ENCODE assay signal across 15 cellular contexts in genomic region chr6:151063339-151063738, GRCh38.
DNase-seq lines count a peak whose midpoint lies in the region; ATAC-seq and TF ChIP-seq lines count a peak whose summit lies in the region.
"Had no signal": no experiment of that assay in that cellular context is flagged by ENCODE, and none has a peak within 500 bp of the region (broad histone marks: within the 10 kb centered on the region; RNA-seq: fewer than 3 reads in every experiment).

No MANE protein-coding gene starts in this region.

- no peaks in the 10 kb centered on the region for H3K9me3 ChIP-seq in mammary epithelial cell (replicated peaks; ENCODE audit: insufficient read depth, low read length)
- H3K9me3 ChIP-seq: BLaER1, transverse colon had no signal

- H3K27me3 Mint-ChIP-seq in activated CD4-positive, alpha-beta memory T cell treated with anti-CD3 and anti-CD28 coated beads, Interleukin-2, amount 10 ng/mL, durations not matched to agents 7 days and 5 days: no peaks in the 10 kb centered on the region
- no peaks in the 10 kb centered on the region for H3K27me3 Mint-ChIP-seq in activated CD8-positive, alpha-beta T cell treated with anti-CD3 and anti-CD28 coated beads for 36 hours
- H3K27me3 Mint-ChIP-seq: activated naive CD8-positive, alpha-beta T cell treated with anti-CD3 and anti-CD28 coated beads, Interleukin-2, amount 10 ng/mL, durations not matched to agents 7 days and 5 days; natural killer cell treated with Interleukin-12 subunit alpha and Interleukin-12 subunit beta and Interleukin-15 and Interleukin-18, amount 100 ng/mL, for 72 hours had no signal

- TF ChIP-seq EP300 in Ishikawa (IDR thresholded peaks at IDR 0.05; ENCODE audit: borderline replicate concordance): peak; percentile 78; the same call in 1 of the 2 replicates

- H2AFZ ChIP-seq in mammary epithelial cell (ENCODE audit: low read depth, low read length): no peak overlapping the region

- no peak overlapping the region for H3K27ac Mint-ChIP-seq in activated CD4-positive, alpha-beta memory T cell treated with anti-CD3 and anti-CD28 coated beads, Interleukin-2, amount 10 ng/mL, durations not matched to agents 7 days and 5 days
- H3K27ac Mint-ChIP-seq in activated CD8-positive, alpha-beta T cell treated with anti-CD3 and anti-CD28 coated beads for 36 hours: no peak overlapping the region
- H3K27ac Mint-ChIP-seq: activated naive CD8-positive, alpha-beta T cell treated with anti-CD3 and anti-CD28 coated beads, Interleukin-2, amount 10 ng/mL, durations not matched to agents 7 days and 5 days; immature natural killer cell; natural killer cell treated with Interleukin-12 subunit alpha and Interleukin-12 subunit beta and Interleukin-15 and Interleukin-18, amount 100 ng/mL, for 72 hours; T-helper 1 cell treated with Interleukin-12 subunit alpha and Interleukin-12 subunit beta and Interleukin-4 antibody, amounts not matched to agents 30 μg/mL and 1 μg/mL, for 36 hours had no signal

- H3K36me3 ChIP-seq in mammary epithelial cell (ENCODE audit: insufficient read depth, low read length): peaks cover 3% of the 10 kb centered on the region
- H3K36me3 ChIP-seq: transverse colon had no signal

- POLR2A ChIA-PET in activated CD4-positive, alpha-beta memory T cell treated with anti-CD3 and anti-CD28 coated beads, Interleukin-2, amount 10 ng/mL, durations not matched to agents 7 days and 5 days (lab: Charles Lee): no interaction called here
- POLR2A ChIA-PET in activated CD8-positive, alpha-beta T cell treated with anti-CD3 and anti-CD28 coated beads for 36 hours (lab: Charles Lee): no interaction called here

- WGBS in mammary epithelial cell (ENCODE audit: low coverage, missing lambda C conversion rate): 41% methylated on average over 3 of the region's 3 CpGs

- dilution Hi-C loops in mammary epithelial cell (cut with HindIII; ENCODE audit: low sequenced_read_pairs): no loop called here

- H3K4me3 ChIP-seq in AG09309 (ENCODE audit: control insufficient read depth, low read depth, low read length): no peak overlapping the region
- H3K4me3 ChIP-seq in mammary epithelial cell (replicated peaks in 1 of 3; ENCODE audit: insufficient read depth in 1 of 3, low read depth in 2 of 3, low read length in 3 of 3): no peak overlapping the region
- H3K4me3 ChIP-seq: BLaER1, transverse colon had no signal

- H3K27me3 ChIP-seq in mammary epithelial cell (ENCODE audit: insufficient read depth, low read length): no peaks in the 10 kb centered on the region
- H3K27me3 ChIP-seq: BLaER1, transverse colon had no signal

- H3K27ac ChIP-seq in mammary epithelial cell (ENCODE audit: insufficient read depth, low read depth, low read length): peak overlapping the region; percentile 34
- H3K27ac ChIP-seq: BLaER1, transverse colon had no signal

- BruUV-seq in mammary epithelial cell (replicated peaks; lab: Mats Ljungman, UMichigan): no TSS peak

- H3K4me2 ChIP-seq in mammary epithelial cell (ENCODE audit: insufficient read depth, low read depth, low read length): no peak overlapping the region
- H3K4me2 ChIP-seq: BLaER1 had no signal

- H3K79me2 ChIP-seq in mammary epithelial cell (ENCODE audit: insufficient read depth, low read length): no peaks in the 10 kb centered on the region

- intact Hi-C loops in mammary epithelial cell (cut with micrococcal nuclease): no loop called here
- intact Hi-C loops in activated CD8-positive, alpha-beta T cell treated with anti-CD3 and anti-CD28 coated beads for 36 hours (cut with micrococcal nuclease): no loop called here

- H3K9me3 Mint-ChIP-seq in activated CD4-positive, alpha-beta memory T cell treated with anti-CD3 and anti-CD28 coated beads, Interleukin-2, amount 10 ng/mL, durations not matched to agents 7 days and 5 days: no peaks in the 10 kb centered on the region
- no peaks in the 10 kb centered on the region for H3K9me3 Mint-ChIP-seq in activated CD8-positive, alpha-beta T cell treated with anti-CD3 and anti-CD28 coated beads for 36 hours
- H3K9me3 Mint-ChIP-seq: activated naive CD8-positive, alpha-beta T cell treated with anti-CD3 and anti-CD28 coated beads, Interleukin-2, amount 10 ng/mL, durations not matched to agents 7 days and 5 days; immature natural killer cell; natural killer cell treated with Interleukin-12 subunit alpha and Interleukin-12 subunit beta and Interleukin-15 and Interleukin-18, amount 100 ng/mL, for 72 hours; T-helper 1 cell treated with Interleukin-12 subunit alpha and Interleukin-12 subunit beta and Interleukin-4 antibody, amounts not matched to agents 30 μg/mL and 1 μg/mL, for 36 hours had no signal

- peaks cover 51% of the 10 kb centered on the region for H3K4me1 ChIP-seq in mammary epithelial cell (ENCODE audit: insufficient read depth, low read length)

- no peak for ATAC-seq in activated CD8-positive, alpha-beta T cell treated with anti-CD3 and anti-CD28 coated beads for 36 hours
- ATAC-seq in GM18520 (IDR thresholded peaks at IDR 0.05; ENCODE audit: unreplicated experiment): no peak
- ATAC-seq: natural killer cell treated with Interleukin-12 subunit alpha and Interleukin-12 subunit beta and Interleukin-15 and Interleukin-18, amount 100 ng/mL, for 72 hours had no signal

- TF ChIP-seq CTCF in AG09309 (IDR thresholded peaks at IDR 0.05; ENCODE audit: control insufficient read depth, insufficient read depth, low read depth, low read length, missing control alignments) (no peak), mammary epithelial cell (conservative IDR thresholded peaks at IDR 0.05 in 1 of 2, IDR thresholded peaks at IDR 0.05 in 1 of 2; ENCODE audit: extremely low read depth in 1 of 2, insufficient read depth in 1 of 2, low read depth in 1 of 2, low read length in 2 of 2) (no peak)
- TF ChIP-seq CTCF in activated CD8-positive, alpha-beta T cell treated with anti-CD3 and anti-CD28 coated beads for 36 hours (IDR thresholded peaks at IDR 0.05): no peak

- no peak for TF ChIP-seq RAD21 in Ishikawa (IDR thresholded peaks at IDR 0.05; ENCODE audit: low read depth)

- CTCF ChIA-PET in mammary epithelial cell (lab: Charles Lee; ENCODE audit: low non-redundant PET): no interaction called here
- CTCF ChIA-PET in activated CD4-positive, alpha-beta memory T cell treated with anti-CD3 and anti-CD28 coated beads, Interleukin-2, amount 10 ng/mL, durations not matched to agents 7 days and 5 days (lab: Charles Lee): no interaction called here
- CTCF ChIA-PET in activated CD8-positive, alpha-beta T cell treated with anti-CD3 and anti-CD28 coated beads for 36 hours (lab: Charles Lee): interaction anchor here (1.6 kb wide), 1 partner anchor 261 kb away, joined by 5 read pairs; no protein-coding TSS in a partner anchor

- no peaks in the 10 kb centered on the region for H4K20me1 ChIP-seq in mammary epithelial cell (ENCODE audit: insufficient read depth, low read length)
- H4K20me1 ChIP-seq: BLaER1 had no signal

- in situ Hi-C loops in mammary epithelial cell (cut with MboI; ENCODE audit: low sequenced_read_pairs in 2 of 2): no loop called here

- no peak overlapping the region for H3K9ac ChIP-seq in mammary epithelial cell (ENCODE audit: insufficient read depth, low read length)
- H3K9ac ChIP-seq: BLaER1 had no signal

- H3K36me3 Mint-ChIP-seq in activated CD4-positive, alpha-beta memory T cell treated with anti-CD3 and anti-CD28 coated beads, Interleukin-2, amount 10 ng/mL, durations not matched to agents 7 days and 5 days (ENCODE audit: low read depth): peaks cover 22% of the 10 kb centered on the region
- peaks cover 34% of the 10 kb centered on the region for H3K36me3 Mint-ChIP-seq in activated CD8-positive, alpha-beta T cell treated with anti-CD3 and anti-CD28 coated beads for 36 hours (ENCODE audit: low read depth)
- H3K36me3 Mint-ChIP-seq: immature natural killer cell; natural killer cell treated with Interleukin-12 subunit alpha and Interleukin-12 subunit beta and Interleukin-15 and Interleukin-18, amount 100 ng/mL, for 72 hours had no signal

- no peak overlapping the region for H3K4me3 Mint-ChIP-seq in activated CD4-positive, alpha-beta memory T cell treated with anti-CD3 and anti-CD28 coated beads, Interleukin-2, amount 10 ng/mL, durations not matched to agents 7 days and 5 days
- no peak overlapping the region for H3K4me3 Mint-ChIP-seq in activated CD8-positive, alpha-beta T cell treated with anti-CD3 and anti-CD28 coated beads for 36 hours
- H3K4me3 Mint-ChIP-seq: activated naive CD8-positive, alpha-beta T cell treated with anti-CD3 and anti-CD28 coated beads, Interleukin-2, amount 10 ng/mL, durations not matched to agents 7 days and 5 days; immature natural killer cell; natural killer cell treated with Interleukin-12 subunit alpha and Interleukin-12 subunit beta and Interleukin-15 and Interleukin-18, amount 100 ng/mL, for 72 hours; T-helper 1 cell treated with Interleukin-12 subunit alpha and Interleukin-12 subunit beta and Interleukin-4 antibody, amounts not matched to agents 30 μg/mL and 1 μg/mL, for 36 hours had no signal

- no peaks in the 10 kb centered on the region for H3K4me1 Mint-ChIP-seq in activated CD4-positive, alpha-beta memory T cell treated with anti-CD3 and anti-CD28 coated beads, Interleukin-2, amount 10 ng/mL, durations not matched to agents 7 days and 5 days
- no peaks in the 10 kb centered on the region for H3K4me1 Mint-ChIP-seq in activated CD8-positive, alpha-beta T cell treated with anti-CD3 and anti-CD28 coated beads for 36 hours (ENCODE audit: low read depth)
- H3K4me1 Mint-ChIP-seq: activated naive CD8-positive, alpha-beta T cell treated with anti-CD3 and anti-CD28 coated beads, Interleukin-2, amount 10 ng/mL, durations not matched to agents 7 days and 5 days; immature natural killer cell had no signal

- peak; percentile 43 for DNase-seq in AG09309 (ENCODE audit: low read depth)
- DNase-seq in mammary epithelial cell: peak; percentile 65
- DNase-seq in kidney tubule cell (ENCODE audit: low spot score): peak; percentile 63
- DNase-seq in iPS-NIHi7 (ENCODE audit: extremely low spot score): no peak
- DNase-seq in activated CD4-positive, alpha-beta memory T cell treated with anti-CD3 and anti-CD28 coated beads, Interleukin-2, amount 10 ng/mL, durations not matched to agents 7 days and 5 days: no peak
- no peak for DNase-seq in activated CD8-positive, alpha-beta T cell treated with anti-CD3 and anti-CD28 coated beads for 36 hours
- DNase-seq: activated naive CD8-positive, alpha-beta T cell treated with anti-CD3 and anti-CD28 coated beads, Interleukin-2, amount 10 ng/mL, durations not matched to agents 7 days and 5 days; immature natural killer cell; NCI-H1436 treated with DMSO at 0.1 percent for 48 hours; transverse colon had no signal

TF ChIP-seq in Ishikawa, 13 proteins besides CTCF, POLR2A, EP300 and RAD21 (continues in another document):
- peak; percentile 59; the same call in 1 of the 2 replicates for TF ChIP-seq FOXM1 (IDR thresholded peaks at IDR 0.05; ENCODE audit: borderline replicate concordance, low read depth)
- peak; percentile 27; the same call in 1 of the 2 replicates for TF ChIP-seq NFIC (IDR thresholded peaks at IDR 0.05)
- TF ChIP-seq TEAD4 (IDR thresholded peaks at IDR 0.05): peak; percentile 67
- TF ChIP-seq CEBPB (IDR thresholded peaks at IDR 0.05): 0 out of 2 replicates have a peak, but pooled peaks have one; percentile 10

Comparison
In these comparisons a context has a peak if more than half of its experiments do, and no peak if none do; other contexts are left out.
1. DNase-seq: peak in AG09309 (single experiment), mammary epithelial cell (single experiment) and kidney tubule cell (single experiment); none in iPS-NIHi7 (single experiment), activated CD4-positive, alpha-beta memory T cell treated with anti-CD3 and anti-CD28 coated beads, Interleukin-2, amount 10 ng/mL, durations not matched to agents 7 days and 5 days (single experiment) and activated CD8-positive, alpha-beta T cell treated with anti-CD3 and anti-CD28 coated beads for 36 hours (single experiment).